ENCODE assay signal across 10 cellular contexts in the genomic region with DNA sequence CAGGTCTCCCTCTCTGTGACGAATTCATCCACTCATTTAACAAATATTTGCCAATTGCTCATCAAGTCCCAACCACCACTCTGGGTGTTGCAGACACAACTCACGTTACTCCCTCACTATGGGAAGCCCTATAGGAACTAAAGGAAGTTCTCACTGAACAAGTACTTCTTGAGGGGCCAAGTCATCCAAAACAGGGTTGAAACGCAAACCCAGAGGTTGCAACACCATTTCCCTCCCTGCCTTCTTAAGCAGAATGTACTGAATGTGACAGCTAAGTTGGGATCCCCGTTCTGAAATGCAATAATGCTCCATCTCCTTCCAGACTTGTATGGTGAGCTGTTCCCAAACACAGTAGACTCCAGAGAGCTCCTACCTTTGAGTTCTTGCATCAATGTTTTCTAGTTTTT. TPM values are rescaled to one million over a fixed set of nuclear protein-coding genes. Genes with fewer than 3 reads are reported as not detected.
DNase-seq lines count a peak whose midpoint lies in the region; ATAC-seq, FAIRE-seq and TF ChIP-seq lines count a peak whose summit lies in the region.
"Had no signal": no experiment of that assay in that cellular context is flagged by ENCODE, and none has a peak within 500 bp of the region (broad histone marks: within the 10 kb centered on the region; RNA-seq: fewer than 3 reads in every experiment).

No MANE protein-coding gene starts in this region.

- H3K4me1 ChIP-seq in gastrocnemius medialis, result peaks cover 7 to 15% of the 10 kb centered on the region in 2 donors
- H3K4me1 ChIP-seq: ascending aorta had no signal

- H3K4me3 ChIP-seq in bronchial epithelial cell (ENCODE audit: low read depth, low read length) (no peak overlapping the region), gastrocnemius medialis (no peak overlapping the region)
- H3K4me3 ChIP-seq: ascending aorta had no signal

- in situ Hi-C loops in gastrocnemius medialis (cut with MboI; ENCODE audit: low sequenced_read_pairs in 4 of 4), result no loop called here

- TF ChIP-seq POLR2A in gastrocnemius medialis (IDR thresholded peaks at IDR 0.05), result no peak

- H3K9me3 ChIP-seq in gastrocnemius medialis, result no peaks in the 10 kb centered on the region
- H3K9me3 ChIP-seq: ascending aorta had no signal

- intact Hi-C loops in gastrocnemius medialis (cut with DNase I; ENCODE audit: low total_unique reads), result no loop called here

- DNase-seq in GM03348 (ENCODE audit: low spot score) (peak; percentile 45), NCI-H2029 (lab: John Stamatoyannopoulos, UW) (peak; percentile 84), bronchial epithelial cell (ENCODE audit: low read depth) (peak; percentile 99), gastrocnemius medialis (peak in 1 of 2 donors; percentile 28), NCI-H2107 (lab: John Stamatoyannopoulos, UW) (no peak), COR-L47 (lab: John Stamatoyannopoulos, UW) (no peak)
- DNase-seq: activated T-cell treated with anti-CD3 and anti-CD28 coated beads, Interleukin-2, amount 50 U/mL, for 24 hours; substantia nigra had no signal

- peak overlapping the region; percentile 9 to 76 (median 63) for H3K27ac ChIP-seq in gastrocnemius medialis
- H3K27ac ChIP-seq: ascending aorta had no signal

- H3K27me3 ChIP-seq in bronchial epithelial cell (ENCODE audit: control insufficient read depth, insufficient read depth, low read length), result no peaks in the 10 kb centered on the region
- no peaks in the 10 kb centered on the region for H3K27me3 ChIP-seq in gastrocnemius medialis
- H3K27me3 ChIP-seq: ascending aorta had no signal

- ATAC-seq in gastrocnemius medialis (peak; percentile 60 to 80), GM18517 (IDR thresholded peaks at IDR 0.05; ENCODE audit: unreplicated experiment) (no peak)

- TF ChIP-seq CTCF in bronchial epithelial cell (IDR thresholded peaks at IDR 0.05; ENCODE audit: insufficient read depth, low read length, severe bottlenecking), result no peak
- TF ChIP-seq CTCF in gastrocnemius medialis (IDR thresholded peaks at IDR 0.05 in 4 of 5, conservative IDR thresholded peaks at IDR 0.05 in 1 of 5), result no peak

- H3K36me3 ChIP-seq in bronchial epithelial cell (ENCODE audit: control insufficient read depth, insufficient read depth, low read length) (no peaks in the 10 kb centered on the region), gastrocnemius medialis (no peaks in the 10 kb centered on the region)
- H3K36me3 ChIP-seq: ascending aorta had no signal

- no peak for FAIRE-seq in bronchial epithelial cell (lab: Jason Lieb, UNC)

RNA-seq across cellular contexts. Expression of gene EPB41L4B, which starts 34.3 kb away (rescaled TPM):
- total RNA-seq in bronchial epithelial cell (30.3 and 47.7 TPM in 2 replicates), gastrocnemius medialis (1 to 10 TPM; 3.8 to 6.9 (median 6.1) TPM)
- total RNA-seq: ascending aorta had no signal

Comparison
In these comparisons a context has a peak if more than half of its experiments do, and no peak if none do; other contexts are left out.
1. DNase-seq: peak in GM03348 (single experiment), NCI-H2029 (single experiment) and bronchial epithelial cell (single experiment); none in NCI-H2107 (single experiment) and COR-L47 (single experiment).